In the genomic region with DNA sequence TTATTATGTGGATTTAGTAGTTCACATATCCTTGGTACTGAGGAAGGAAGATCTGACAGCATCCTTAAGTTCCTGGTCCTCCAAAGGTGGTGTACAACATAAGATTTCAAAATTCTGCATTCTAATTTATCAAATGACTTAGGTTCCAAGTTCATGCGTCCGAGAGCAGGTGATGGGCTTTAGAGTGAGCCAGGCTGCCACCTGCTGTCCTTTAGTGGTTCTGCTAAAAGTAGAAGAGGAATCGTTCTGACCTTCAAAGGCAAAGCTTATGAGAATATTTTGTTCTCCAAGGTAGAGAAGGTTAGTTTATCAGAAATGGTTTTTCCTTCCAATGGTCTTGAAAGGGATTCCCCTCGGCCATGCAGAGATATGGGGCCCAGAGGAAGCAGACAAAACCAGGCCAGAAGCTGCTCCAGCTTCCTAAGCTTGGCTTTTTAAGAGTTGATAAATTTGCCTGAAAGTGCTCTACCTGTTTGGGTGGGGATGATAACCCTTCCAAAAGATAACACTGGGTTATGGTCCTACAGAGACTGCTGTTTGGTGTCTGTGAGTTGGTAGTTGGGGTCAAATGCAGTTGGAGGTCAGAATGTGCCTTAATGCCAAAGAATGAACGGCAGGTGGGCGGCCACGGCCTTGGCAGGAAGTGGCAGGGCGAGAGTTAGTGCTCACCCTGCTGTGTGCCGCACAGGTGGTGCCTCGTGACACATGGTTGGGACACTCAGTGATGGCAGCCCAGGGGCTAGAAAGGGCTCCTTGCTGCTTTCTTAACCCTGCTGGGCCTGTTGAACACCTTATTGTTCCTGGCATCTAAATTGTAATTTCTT, we compare ENCODE assay signal across 8 cellular contexts. TPM values are rescaled to one million over a fixed set of nuclear protein-coding genes. Genes with fewer than 3 reads are reported as not detected.
DNase-seq lines count a peak whose midpoint lies in the region; ATAC-seq, FAIRE-seq and TF ChIP-seq lines count a peak whose summit lies in the region.

No MANE protein-coding gene starts in this region.

- TF ChIP-seq POLR2A in stomach (IDR thresholded peaks at IDR 0.05): no peak

- intact Hi-C loops in stomach (cut with DNase I; ENCODE audit: low total_unique reads): loop anchor here (5.0 to 10.0 kb wide), 2 partner anchors 139 to 243 kb away; no protein-coding TSS in a partner anchor

- TF ChIP-seq EP300 in stomach (IDR thresholded peaks at IDR 0.05): no peak

- no peak overlapping the region for H3K4me3 ChIP-seq in stomach

- DNase-seq in AML-193 (lab: John Stamatoyannopoulos, UW): peak; percentile 67 to 68
- peak; percentile 50 for DNase-seq in HCEC 1CT
- DNase-seq in NCI-H748 treated with DMSO at 0.1 percent for 48 hours (lab: John Stamatoyannopoulos, UW): peak; percentile 22
- DNase-seq in activated CD8-positive, alpha-beta memory T cell treated with anti-CD3 and anti-CD28 coated beads for 1 hour (ENCODE audit: extremely low read depth in 1 of 2, low read depth in 1 of 2): peak; percentile 35 to 40
- DNase-seq in myocyte (ENCODE audit: low read depth): peak; percentile 65
- DNase-seq in stomach: peak; percentile 77

- H3K36me3 ChIP-seq in stomach: peaks cover 0 to 26% (median 23%) of the 10 kb centered on the region in 4 donors

- H3K27me3 ChIP-seq in stomach: no peaks in the 10 kb centered on the region

- ATAC-seq in GM21515 (IDR thresholded peaks at IDR 0.05; ENCODE audit: unreplicated experiment): no peak

- peaks cover 14 to 30% (median 20%) of the 10 kb centered on the region in 4 donors for H3K4me1 ChIP-seq in stomach

- H3K9me3 ChIP-seq in stomach: no peaks in the 10 kb centered on the region

- peak in 5 of 7 experiments; percentile 66 to 85 (median 74) for TF ChIP-seq CTCF in stomach (IDR thresholded peaks at IDR 0.05)

- peak overlapping the region in 2 of 5 donors; percentile 11 to 49 for H3K27ac ChIP-seq in stomach

- 36 to 48% (median 37%) methylated on average over 10 of the region's 10 CpGs for WGBS in stomach, 5 donors

- FAIRE-seq in endometrium (lab: Jason Lieb, UNC): peak; percentile 94

RNA-seq across cellular contexts. Expression of gene LRTM2, which starts 29.0 kb away (rescaled TPM):
- total RNA-seq in myocyte (0.11 TPM in 1 of 2 replicates, not detected in the other), stomach (not detected)
- polyA plus RNA-seq in myocyte (2012): not detected
- polyA plus RNA-seq in stomach: under 1 TPM in 1 of 3 donors, not detected in 2; 0.03 TPM

Comparison
In these comparisons a context has a peak if more than half of its experiments do, and no peak if none do; other contexts are left out.
1. DNase-seq: peak in every context shown above with its lines; median percentile 77 in stomach; 68 in AML-193; 65 in myocyte; 50 in HCEC 1CT; 38 in activated CD8-positive, alpha-beta memory T cell treated with anti-CD3 and anti-CD28 coated beads for 1 hour; 22 in NCI-H748 treated with DMSO at 0.1 percent for 48 hours.